ENCODE assay signal across 29 cellular contexts in genomic region chr5:52894451-52894850, GRCh38.
DNase-seq lines count a peak whose midpoint lies in the region; TF ChIP-seq lines count a peak whose summit lies in the region.
"Had no signal": no experiment of that assay in that cellular context is flagged by ENCODE, and none has a peak within 500 bp of the region (broad histone marks: within the 10 kb centered on the region; RNA-seq: fewer than 3 reads in every experiment).

No MANE protein-coding gene starts in this region.

- H3K9me3 ChIP-seq in esophagus squamous epithelium (no peaks in the 10 kb centered on the region), neural progenitor cell (ENCODE audit: low read depth) (no peaks in the 10 kb centered on the region), tibial artery (no peaks in the 10 kb centered on the region), MG63 (no peaks in the 10 kb centered on the region)
- H3K9me3 ChIP-seq: BLaER1 treated with 17β-estradiol and CSF1 and Interleukin-3, amounts not matched to agents 10 nM and 100 nM; HAP-1; left lung; pancreas; right atrium auricular region had no signal

- no peak overlapping the region for H3K9ac ChIP-seq in neural progenitor cell
- H3K9ac ChIP-seq: BLaER1 treated with 17β-estradiol and CSF1 and Interleukin-3, amounts not matched to agents 10 nM and 100 nM had no signal

- no peaks in the 10 kb centered on the region for H4K20me1 ChIP-seq in neural progenitor cell (ENCODE audit: low read depth)
- H4K20me1 ChIP-seq: BLaER1 treated with 17β-estradiol and CSF1 and Interleukin-3, amounts not matched to agents 10 nM and 100 nM had no signal

- H3K4me3 ChIP-seq in esophagus squamous epithelium = no peak overlapping the region
- no peak overlapping the region for H3K4me3 ChIP-seq in neural progenitor cell
- no peak overlapping the region for H3K4me3 ChIP-seq in tibial artery
- no peak overlapping the region for H3K4me3 ChIP-seq in MG63
- H3K4me3 ChIP-seq: BLaER1 treated with 17β-estradiol and CSF1 and Interleukin-3, amounts not matched to agents 10 nM and 100 nM; HAP-1; K562; left lung; pancreas; right atrium auricular region had no signal

- H3K79me2 ChIP-seq in neural progenitor cell (ENCODE audit: low read depth) = no peaks in the 10 kb centered on the region

- H3F3A ChIP-seq in neural progenitor cell (ENCODE audit: low read depth) = no peaks in the 10 kb centered on the region

- WGBS in esophagus squamous epithelium, 2 donors = 67 to 70% methylated on average over 2 of the region's 2 CpGs

- no peak overlapping the region for H2AFZ ChIP-seq in neural progenitor cell (replicated peaks)

- H3K27ac Mint-ChIP-seq in neural progenitor cell = no peak overlapping the region
- H3K27ac Mint-ChIP-seq: dendritic cell treated with granulocyte-macrophage colony-stimulating factor and Interleukin-4, amounts not matched to agents 40 ng/mL and 50 ng/mL, for 4 days; endodermal cell; nephron progenitor cell; stimulated activated effector memory CD8-positive, alpha-beta T cell treated with anti-CD3 and anti-CD28 coated beads, Interleukin-12 subunit alpha, Interleukin-12 subunit beta, amount 100 ng/mL, for 72 hours; WTC11 had no signal

- no peaks in the 10 kb centered on the region for H3K27me3 Mint-ChIP-seq in neural progenitor cell (ENCODE audit: insufficient read depth, low read depth)
- H3K27me3 Mint-ChIP-seq: dendritic cell treated with granulocyte-macrophage colony-stimulating factor and Interleukin-4, amounts not matched to agents 40 ng/mL and 50 ng/mL, for 4 days had no signal

- no peak for TF ChIP-seq POLR2A in esophagus squamous epithelium (IDR thresholded peaks at IDR 0.05)

- H3K4me1 ChIP-seq in esophagus squamous epithelium = peaks cover 0 to 48% (median 17%) of the 10 kb centered on the region in 3 donors
- H3K4me1 ChIP-seq in neural progenitor cell = peaks cover 7% of the 10 kb centered on the region
- H3K4me1 ChIP-seq in tibial artery = peaks cover 0 to 78% (median 44%) of the 10 kb centered on the region in 4 donors
- H3K4me1 ChIP-seq: HAP-1 had no signal

- no peak for DNase-seq in esophagus squamous epithelium (lab: John Stamatoyannopoulos, UW)
- no peak for DNase-seq in neural progenitor cell (ENCODE audit: low spot score)
- DNase-seq in tibial artery = no peak
- DNase-seq in MG63 = no peak
- no peak for DNase-seq in activated CD8-positive, alpha-beta memory T cell treated with anti-CD3 and anti-CD28 coated beads, Interleukin-2, amount 50 U/mL, for 4 hours
- DNase-seq in HPDE6-E6E7 (ENCODE audit: extremely low spot score) = no peak
- DNase-seq: activated CD4-positive, alpha-beta T cell treated with anti-CD3 and anti-CD28 coated beads, Interleukin-2, amount 50 U/mL, for 48 hours; activated CD8-positive, alpha-beta memory T cell treated with anti-CD3 and anti-CD28 coated beads, Interleukin-2, amount 50 U/mL, for 48 hours; activated naive CD4-positive, alpha-beta T cell treated with anti-CD3 and anti-CD28 coated beads, Interleukin-2, amount 50 U/mL, for 16 hours; COR-L47; endodermal cell; left lung; NCI-H2029 treated with DMSO at 0.1 percent for 48 hours; NCI-H226; NCI-H69; nephron progenitor cell; pancreas; stimulated activated CD4-positive, alpha-beta T cell treated with anti-CD3 and anti-CD28 coated beads, Interleukin-4, amount 100 ng/mL, for 24 hours; substantia nigra; SW 1271; T-helper 9 cell had no signal

- no peaks in the 10 kb centered on the region for H3K9me3 Mint-ChIP-seq in neural progenitor cell
- H3K9me3 Mint-ChIP-seq: dendritic cell treated with granulocyte-macrophage colony-stimulating factor and Interleukin-4, amounts not matched to agents 40 ng/mL and 50 ng/mL, for 4 days; endodermal cell; nephron progenitor cell; stimulated activated effector memory CD8-positive, alpha-beta T cell treated with anti-CD3 and anti-CD28 coated beads, Interleukin-12 subunit alpha, Interleukin-12 subunit beta, amount 100 ng/mL, for 72 hours; WTC11 had no signal

- H3K36me3 Mint-ChIP-seq in neural progenitor cell = no peaks in the 10 kb centered on the region
- H3K36me3 Mint-ChIP-seq: stimulated activated effector memory CD8-positive, alpha-beta T cell treated with anti-CD3 and anti-CD28 coated beads, Interleukin-12 subunit alpha, Interleukin-12 subunit beta, amount 100 ng/mL, for 72 hours; WTC11 had no signal

- H3K4me1 Mint-ChIP-seq in neural progenitor cell = no peaks in the 10 kb centered on the region
- H3K4me1 Mint-ChIP-seq: stimulated activated effector memory CD8-positive, alpha-beta T cell treated with anti-CD3 and anti-CD28 coated beads, Interleukin-12 subunit alpha, Interleukin-12 subunit beta, amount 100 ng/mL, for 72 hours had no signal

- H3K27ac ChIP-seq in VCaP (peak overlapping the region; percentile 15; the same call in 1 of the 2 replicates), esophagus squamous epithelium (peak overlapping the region in 3 of 4 donors; percentile 12 to 75 (median 16)), neural progenitor cell (no peak overlapping the region), tibial artery (peak overlapping the region; percentile 67 to 75)
- H3K27ac ChIP-seq: BLaER1 treated with 17β-estradiol and CSF1 and Interleukin-3, amounts not matched to agents 10 nM and 100 nM; pancreas had no signal

- no peaks in the 10 kb centered on the region for H3K27me3 ChIP-seq in esophagus squamous epithelium
- H3K27me3 ChIP-seq in neural progenitor cell = no peaks in the 10 kb centered on the region
- no peaks in the 10 kb centered on the region for H3K27me3 ChIP-seq in tibial artery
- H3K27me3 ChIP-seq in MG63 = no peaks in the 10 kb centered on the region
- H3K27me3 ChIP-seq: BLaER1 treated with 17β-estradiol and CSF1 and Interleukin-3, amounts not matched to agents 10 nM and 100 nM; left lung; pancreas; right atrium auricular region had no signal

- no peak overlapping the region for H3K4me3 Mint-ChIP-seq in neural progenitor cell
- H3K4me3 Mint-ChIP-seq: dendritic cell treated with granulocyte-macrophage colony-stimulating factor and Interleukin-4, amounts not matched to agents 40 ng/mL and 50 ng/mL, for 4 days; endodermal cell; nephron progenitor cell; stimulated activated effector memory CD8-positive, alpha-beta T cell treated with anti-CD3 and anti-CD28 coated beads, Interleukin-12 subunit alpha, Interleukin-12 subunit beta, amount 100 ng/mL, for 72 hours; WTC11 had no signal

- H3K36me3 ChIP-seq in esophagus squamous epithelium = no peaks in the 10 kb centered on the region
- H3K36me3 ChIP-seq in neural progenitor cell = no peaks in the 10 kb centered on the region
- H3K36me3 ChIP-seq in tibial artery = peaks cover 0 to 14% (median 13%) of the 10 kb centered on the region in 3 donors
- no peaks in the 10 kb centered on the region for H3K36me3 ChIP-seq in MG63
- H3K36me3 ChIP-seq: BLaER1 treated with 17β-estradiol and CSF1 and Interleukin-3, amounts not matched to agents 10 nM and 100 nM; HAP-1; left lung; pancreas; right atrium auricular region had no signal

- intact Hi-C loops in esophagus squamous epithelium (cut with DNase I) = no loop called here
- intact Hi-C loops in tibial artery (cut with DNase I; ENCODE audit: low total_unique reads) = no loop called here

- TF ChIP-seq CTCF in VCaP (conservative IDR thresholded peaks at IDR 0.05) = no peak
- no peak for TF ChIP-seq CTCF in esophagus squamous epithelium (IDR thresholded peaks at IDR 0.05)
- TF ChIP-seq CTCF in neural progenitor cell (IDR thresholded peaks at IDR 0.05) = no peak
- TF ChIP-seq CTCF in tibial artery (IDR thresholded peaks at IDR 0.05) = no peak

- peak overlapping the region; percentile 17 for H3K4me2 ChIP-seq in neural progenitor cell
- H3K4me2 ChIP-seq: BLaER1 treated with 17β-estradiol and CSF1 and Interleukin-3, amounts not matched to agents 10 nM and 100 nM had no signal
